Comparison of ENCODE assay signal across 8 cellular contexts in the genomic region with DNA sequence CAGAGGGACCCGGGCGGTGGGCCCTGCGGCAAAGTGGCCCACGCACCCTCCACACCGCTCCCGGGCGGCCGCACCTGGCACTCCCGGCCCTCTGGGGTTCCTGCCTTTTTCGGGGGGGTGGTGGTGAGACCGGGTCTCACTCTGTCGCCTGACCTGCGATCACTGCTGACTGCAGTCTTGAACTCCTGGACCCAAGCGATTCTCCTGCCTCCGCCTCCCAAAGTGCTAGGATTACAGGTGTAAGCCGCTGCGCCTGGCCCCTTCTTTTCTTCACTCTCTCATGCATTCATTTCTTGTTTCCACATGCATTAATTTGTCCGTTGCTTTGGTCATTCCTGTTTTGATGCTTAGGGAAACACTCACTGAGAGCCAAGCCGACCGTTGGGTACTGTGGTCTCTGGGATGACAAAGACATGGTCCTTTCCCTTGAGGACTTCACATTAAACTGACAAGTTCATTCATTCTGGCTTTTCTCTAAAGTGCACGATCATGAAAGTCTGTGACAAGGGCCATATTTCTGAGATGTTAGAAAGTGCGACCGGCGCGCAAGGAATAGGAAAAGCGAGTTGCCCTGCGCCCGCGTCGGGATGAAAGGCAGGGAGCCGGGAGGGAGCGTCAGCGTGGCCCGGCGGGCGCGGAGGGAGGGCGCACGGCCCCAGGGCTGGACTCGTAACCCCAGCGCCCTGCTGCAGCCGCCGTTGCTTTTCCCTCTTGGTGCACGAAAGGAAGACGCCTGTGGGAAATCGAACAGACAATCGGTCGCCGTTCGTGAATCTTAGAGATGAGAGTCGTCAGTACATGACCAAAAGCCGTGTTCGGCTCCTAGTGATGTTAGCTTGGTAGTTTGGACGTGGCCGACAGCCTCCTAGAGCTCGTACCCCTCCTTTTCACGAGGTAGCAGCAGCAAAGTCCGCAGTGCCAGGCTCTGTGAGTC. TPM values are rescaled to one million over a fixed set of nuclear protein-coding genes. Genes with fewer than 3 reads are reported as not detected.
A peak's percentile ranks its signal among the peaks of the same experiment; 100 is the strongest.
DNase-seq lines count a peak whose midpoint lies in the region; ATAC-seq and TF ChIP-seq lines count a peak whose summit lies in the region.

No MANE protein-coding gene starts in this region.

- no peak overlapping the region for H3K27ac ChIP-seq in PC-9
- no peak overlapping the region for H3K27ac ChIP-seq in mesenchymal stem cell (ENCODE audit: low read length, poor library complexity, severe bottlenecking)
- peak overlapping the region in 1 of 4 donors; percentile 68 for H3K27ac ChIP-seq in upper lobe of left lung

- H4K8ac ChIP-seq in mesenchymal stem cell (ENCODE audit: low read length), result no peak overlapping the region

- H3K27me3 ChIP-seq in PC-9 (ENCODE audit: insufficient read depth, low read depth), result peaks cover 21% of the 10 kb centered on the region
- H3K27me3 ChIP-seq in mesenchymal stem cell (ENCODE audit: control insufficient read depth in 1 of 2, insufficient read depth in 1 of 2, low read length in 2 of 2), result peaks cover 40 to 57% of the 10 kb centered on the region in 2 experiments
- H3K27me3 ChIP-seq in upper lobe of left lung, result peaks cover 0 to 13% (median 8%) of the 10 kb centered on the region in 4 donors

- peaks cover 30% of the 10 kb centered on the region for H3K27me3 Mint-ChIP-seq in dendritic cell treated with granulocyte-macrophage colony-stimulating factor and Interleukin-4, amounts not matched to agents 40 ng/mL and 50 ng/mL, for 4 days

- no peak overlapping the region for H2AK5ac ChIP-seq in mesenchymal stem cell (ENCODE audit: low read length, severe bottlenecking)

- intact Hi-C loops in PC-9 (cut with micrococcal nuclease; ENCODE audit: unreplicated experiment), result no loop called here
- intact Hi-C loops in dendritic cell treated with granulocyte-macrophage colony-stimulating factor and Interleukin-4, amounts not matched to agents 40 ng/mL and 50 ng/mL, for 4 days (cut with micrococcal nuclease), result loop anchor here (5.0 kb wide), 2 partner anchors 49 to 51 kb away; a partner anchor contains a TSS

- H2BK5ac ChIP-seq in mesenchymal stem cell (ENCODE audit: low read depth, low read length, poor library complexity, severe bottlenecking), result no peak overlapping the region

- POLR2A ChIA-PET in PC-9 (lab: Charles Lee; ENCODE audit: unreplicated experiment), result no interaction called here

- no peaks in the 10 kb centered on the region for H3F3A ChIP-seq in PC-9 (ENCODE audit: insufficient read depth, low read depth)

- no peak for TF ChIP-seq CTCF in PC-9 (conservative IDR thresholded peaks at IDR 0.05)
- no peak for TF ChIP-seq CTCF in upper lobe of left lung (IDR thresholded peaks at IDR 0.05)

- WGBS in mesenchymal stem cell, result 4% methylated on average over 57 of the region's 58 CpGs
- 3 to 5% methylated on average over 19 to 58 of the region's 58 CpGs for WGBS in upper lobe of left lung, 2 donors

- no peaks in the 10 kb centered on the region for H4K20me1 ChIP-seq in PC-9 (ENCODE audit: insufficient read depth)

- H2AFZ ChIP-seq in PC-9 (peak overlapping the region; percentile 96; the same call in 1 of the 2 replicates), mesenchymal stem cell (ENCODE audit: low read depth, low read length) (no peak overlapping the region)

- H3K27ac Mint-ChIP-seq in dendritic cell treated with granulocyte-macrophage colony-stimulating factor and Interleukin-4, amounts not matched to agents 40 ng/mL and 50 ng/mL, for 4 days, result peak overlapping the region; percentile 42

- H3K4me3 ChIP-seq in PC-9 (peak overlapping the region; percentile 91; the same call in 1 of the 2 replicates), mesenchymal stem cell (ENCODE audit: insufficient read depth in 1 of 2, low read depth in 1 of 2, low read length in 2 of 2) (peak overlapping the region; percentile 52 to 75), upper lobe of left lung (peak overlapping the region; percentile 53 to 76 (median 68))

- H3K9me3 ChIP-seq in PC-9 (ENCODE audit: insufficient read depth, low read depth) (no peaks in the 10 kb centered on the region), mesenchymal stem cell (ENCODE audit: control insufficient read depth, low read length) (peaks cover 7% of the 10 kb centered on the region), upper lobe of left lung (no peaks in the 10 kb centered on the region)

- no peaks in the 10 kb centered on the region for H3K9me2 ChIP-seq in PC-9 (ENCODE audit: insufficient read depth)

- no peak overlapping the region for H3K14ac ChIP-seq in mesenchymal stem cell (ENCODE audit: low read length in 2 of 2)

- no peak for TF ChIP-seq POLR2A in upper lobe of left lung (IDR thresholded peaks at IDR 0.05)

- H3K9me3 Mint-ChIP-seq in dendritic cell treated with granulocyte-macrophage colony-stimulating factor and Interleukin-4, amounts not matched to agents 40 ng/mL and 50 ng/mL, for 4 days, result no peaks in the 10 kb centered on the region

- no peak overlapping the region for H3K23ac ChIP-seq in mesenchymal stem cell (ENCODE audit: low read length in 2 of 2)

- peaks cover 34% of the 10 kb centered on the region for H3K4me1 Mint-ChIP-seq in dendritic cell treated with granulocyte-macrophage colony-stimulating factor and Interleukin-4, amounts not matched to agents 40 ng/mL and 50 ng/mL, for 4 days (ENCODE audit: low read depth)

- no peaks in the 10 kb centered on the region for H3K79me2 ChIP-seq in PC-9 (ENCODE audit: low read depth)

- H2BK120ac ChIP-seq in mesenchymal stem cell (ENCODE audit: low read depth, low read length), result no peak overlapping the region

- peak in 1 of 2 donors; percentile 63 for ATAC-seq in upper lobe of left lung (ENCODE audit: low FRiP score in 2 of 2)
- no peak for ATAC-seq in HG03469 (IDR thresholded peaks at IDR 0.05; ENCODE audit: unreplicated experiment)

- CTCF ChIA-PET in PC-9 (lab: Charles Lee), result no interaction called here

- peak; percentile 28 for DNase-seq in activated T-cell treated with anti-CD3 and anti-CD28 coated beads, Interleukin-2, amount 50 U/mL, for 1 hour
- DNase-seq in activated T-cell treated with anti-CD3 and anti-CD28 coated beads for 4 hours (no peak), PC-9 (no peak), mesenchymal stem cell (peak; percentile 35), upper lobe of left lung (peak in 1 of 2 donors; percentile 82), SW 1271 (lab: John Stamatoyannopoulos, UW) (no peak)

- no peaks in the 10 kb centered on the region for H3K36me3 ChIP-seq in PC-9 (ENCODE audit: low read depth)
- no peaks in the 10 kb centered on the region for H3K36me3 ChIP-seq in mesenchymal stem cell (ENCODE audit: control insufficient read depth in 1 of 2, insufficient read depth in 2 of 2, low read depth in 1 of 2, low read length in 2 of 2)
- H3K36me3 ChIP-seq in upper lobe of left lung, result no peaks in the 10 kb centered on the region

- H3K9ac ChIP-seq in mesenchymal stem cell (ENCODE audit: low read length), result no peak overlapping the region

- H4K91ac ChIP-seq in mesenchymal stem cell (ENCODE audit: low read length), result no peak overlapping the region

- H3K18ac ChIP-seq in mesenchymal stem cell (ENCODE audit: low read depth in 1 of 2, low read length in 2 of 2), result no peak overlapping the region

- TF ChIP-seq EP300 in upper lobe of left lung (IDR thresholded peaks at IDR 0.05), result no peak

- H3K79me1 ChIP-seq in mesenchymal stem cell (replicated peaks; ENCODE audit: low read length, poor library complexity, severe bottlenecking), result no peaks in the 10 kb centered on the region

- no TSS peak for BruUV-seq in PC-9 (replicated peaks; lab: Mats Ljungman, UMichigan)

- no peak overlapping the region for H2BK15ac ChIP-seq in mesenchymal stem cell (ENCODE audit: low read depth, poor library complexity, severe bottlenecking)

- no peaks in the 10 kb centered on the region for H3K36me3 Mint-ChIP-seq in dendritic cell treated with granulocyte-macrophage colony-stimulating factor and Interleukin-4, amounts not matched to agents 40 ng/mL and 50 ng/mL, for 4 days (ENCODE audit: low read depth)

- H3K4ac ChIP-seq in mesenchymal stem cell (ENCODE audit: low read depth in 1 of 2, low read length in 2 of 2), result no peak overlapping the region

- peak overlapping the region; percentile 87 for H3K4me3 Mint-ChIP-seq in dendritic cell treated with granulocyte-macrophage colony-stimulating factor and Interleukin-4, amounts not matched to agents 40 ng/mL and 50 ng/mL, for 4 days

- peak overlapping the region; percentile 100 for H3K4me2 ChIP-seq in PC-9
- peak overlapping the region; percentile 78 for H3K4me2 ChIP-seq in mesenchymal stem cell (ENCODE audit: low read length, poor library complexity, severe bottlenecking)

- H3K4me1 ChIP-seq in PC-9 (replicated peaks; ENCODE audit: insufficient read depth), result peaks cover 5% of the 10 kb centered on the region; the same call in 1 of the 2 replicates
- peaks cover 19% of the 10 kb centered on the region for H3K4me1 ChIP-seq in mesenchymal stem cell (ENCODE audit: control insufficient read depth, insufficient read depth, low read depth, low read length)
- H3K4me1 ChIP-seq in upper lobe of left lung, result peaks cover 18 to 24% (median 21%) of the 10 kb centered on the region in 4 donors

- no peak overlapping the region for H2BK12ac ChIP-seq in mesenchymal stem cell (ENCODE audit: low read length in 2 of 2)

RNA-seq across cellular contexts. Expression of a gene that starts 1.0 kb away (rescaled TPM):
- total RNA-seq in PC-9 (2021) (0.23 TPM in 1 of 2 replicates, not detected in the other), upper lobe of left lung (10 to 100 TPM in 2 of 6 donors, 1 to 10 TPM in 4; 5.8 to 41.9 (median 7.4) TPM)
- polyA plus RNA-seq in mesenchymal stem cell (2013, experiment 1 of 2), result 0.40 TPM
- 0.38 TPM for polyA plus RNA-seq in mesenchymal stem cell (2013, experiment 2 of 2)

RNA-seq across cellular contexts. Expression of a gene that starts 50.4 kb away (rescaled TPM):
- total RNA-seq in PC-9 (2021) (8.4 and 10.1 TPM in 2 replicates), upper lobe of left lung (10 to 100 TPM in 1 of 6 donors, 1 to 10 TPM in 5; 5.5 to 18.9 (median 5.8) TPM)
- polyA plus RNA-seq in mesenchymal stem cell (2013, experiment 1 of 2), result 0.30 TPM
- 0.27 TPM for polyA plus RNA-seq in mesenchymal stem cell (2013, experiment 2 of 2)

Comparison
In these comparisons a context has a peak if more than half of its experiments do, and no peak if none do; other contexts are left out.
1. DNase-seq: peak in activated T-cell treated with anti-CD3 and anti-CD28 coated beads, Interleukin-2, amount 50 U/mL, for 1 hour (single experiment) and mesenchymal stem cell (single experiment); none in activated T-cell treated with anti-CD3 and anti-CD28 coated beads for 4 hours (single experiment), PC-9 (0 of 2) and SW 1271 (0 of 2).
2. Peak in every context shown above with its lines, with median percentiles within 50 percentile points of each other: H3K4me3 ChIP-seq.